ENCODE assay signal across 8 cellular contexts in genomic region chr7:33895025-33895804, GRCh38. TPM values are rescaled to one million over a fixed set of nuclear protein-coding genes. Genes with fewer than 3 reads are reported as not detected.
DNase-seq lines count a peak whose midpoint lies in the region; ATAC-seq lines count a peak whose summit lies in the region.

No MANE protein-coding gene starts in this region.

- no peak overlapping the region for H3K27ac ChIP-seq in skeletal muscle tissue (ENCODE audit: low read depth, low read length)

- no peak overlapping the region for H3K9ac ChIP-seq in skeletal muscle tissue (ENCODE audit: low read depth in 1 of 3, low read length in 3 of 3)

- H3K27me3 ChIP-seq in skeletal muscle tissue (ENCODE audit: control insufficient read depth in 3 of 3, insufficient read depth in 3 of 3, low read length in 3 of 3): no peaks in the 10 kb centered on the region

- H3K4me1 ChIP-seq in skeletal muscle tissue (ENCODE audit: control insufficient read depth in 3 of 3, insufficient read depth in 3 of 3, low read length in 3 of 3): peaks cover 0 to 4% (median 4%) of the 10 kb centered on the region in 3 donors

- no peaks in the 10 kb centered on the region for H3K36me3 ChIP-seq in skeletal muscle tissue (ENCODE audit: control insufficient read depth in 3 of 3, insufficient read depth in 3 of 3, low read length in 3 of 3)

- peak; percentile 100 for ATAC-seq in HG02798 (IDR thresholded peaks at IDR 0.05; ENCODE audit: poor library complexity, unreplicated experiment)

- H3K4me3 ChIP-seq in skeletal muscle tissue (ENCODE audit: low read length in 3 of 3): peak overlapping the region in 2 of 3 donors; percentile 10 to 42

- peak; percentile 64 to 86 (median 72) for DNase-seq in NCI-H1417 (lab: John Stamatoyannopoulos, UW)
- no peak for DNase-seq in NCI-H1417 treated with DMSO at 0.1 percent for 48 hours (lab: John Stamatoyannopoulos, UW)
- DNase-seq in NCI-H1694 (lab: John Stamatoyannopoulos, UW): peak; percentile 32
- peak; percentile 51 for DNase-seq in T-helper 9 cell
- peak; percentile 5 to 92 (median 69) for DNase-seq in anterior cingulate cortex (lab: John Stamatoyannopoulos, UW)
- peak; percentile 69 for DNase-seq in hepatic stellate cell (ENCODE audit: low spot score)

- H3K9me3 ChIP-seq in skeletal muscle tissue (ENCODE audit: control insufficient read depth in 3 of 3, low read length in 3 of 3): no peaks in the 10 kb centered on the region

RNA-seq across cellular contexts. Expression of gene BMPER, which starts 10.1 kb away (rescaled TPM):
- 9.4 TPM for total RNA-seq in skeletal muscle tissue
